Comparison of ENCODE assay signal across 16 cellular contexts in the genomic region with DNA sequence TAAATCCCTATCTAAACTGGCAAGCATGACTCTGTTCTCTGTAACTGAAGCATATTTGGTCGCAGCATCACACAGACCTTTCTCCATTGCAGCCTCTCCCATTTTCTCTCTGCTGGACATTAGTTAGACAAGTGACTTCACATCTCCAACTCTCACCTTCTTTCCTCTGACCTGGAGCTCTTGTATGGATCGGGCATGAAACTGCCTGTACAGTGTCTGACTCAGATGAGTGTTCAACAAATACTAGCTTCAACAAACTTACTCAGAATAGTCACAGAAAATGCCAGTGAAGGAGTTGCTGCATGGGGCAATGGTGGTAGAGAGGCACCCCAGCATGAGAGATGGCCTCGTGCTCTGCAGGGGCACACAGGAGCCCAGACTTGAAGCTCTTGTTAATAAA.
A peak's percentile ranks its signal among the peaks of the same experiment; 100 is the strongest.
DNase-seq lines count a peak whose midpoint lies in the region; ATAC-seq and TF ChIP-seq lines count a peak whose summit lies in the region.
"Had no signal": no experiment of that assay in that cellular context is flagged by ENCODE, and none has a peak within 500 bp of the region (broad histone marks: within the 10 kb centered on the region; RNA-seq: fewer than 3 reads in every experiment).

No MANE protein-coding gene starts in this region.

- H3K27ac ChIP-seq in right atrium auricular region (no peak overlapping the region), heart right ventricle (no peak overlapping the region), endodermal cell (ENCODE audit: low read depth, low read length) (no peak overlapping the region)

- H3K4me1 ChIP-seq in right atrium auricular region (no peaks in the 10 kb centered on the region), heart right ventricle (peaks cover 0 to 17% (median 3%) of the 10 kb centered on the region in 9 donors), endodermal cell (ENCODE audit: control insufficient read depth, insufficient read depth, low read length) (peaks cover 3% of the 10 kb centered on the region)

- no peak overlapping the region for H3K9ac ChIP-seq in endodermal cell (ENCODE audit: extremely low read depth, low read length, poor library complexity, severe bottlenecking)

- DNase-seq in right atrium auricular region (ENCODE audit: low spot score), result peak; percentile 50
- no peak for DNase-seq in heart right ventricle
- DNase-seq in endodermal cell, result peak; percentile 10
- DNase-seq in left lobe of liver (ENCODE audit: low spot score), result peak; percentile 10
- no peak for DNase-seq in Right ventricle myocardium superior
- DNase-seq in type B pancreatic cell (ENCODE audit: extremely low spot score, unreplicated experiment), result no peak
- DNase-seq: C1 segment of cervical spinal cord; Calu3; CD4-positive, alpha-beta memory T cell; COR-L47; DMS53; DMS79 treated with DMSO at 0.1 percent for 48 hours; GF-D8 had no signal

- H3K36me3 ChIP-seq in right atrium auricular region, result no peaks in the 10 kb centered on the region
- H3K36me3 ChIP-seq in heart right ventricle, result no peaks in the 10 kb centered on the region
- no peaks in the 10 kb centered on the region for H3K36me3 ChIP-seq in endodermal cell (ENCODE audit: control insufficient read depth, insufficient read depth, low read length)

- 93 to 95% methylated on average over 3 of the region's 3 CpGs for WGBS in heart right ventricle, 2 donors
- WGBS in endodermal cell (ENCODE audit: insufficient coverage in 1 of 2, insufficient read length in 1 of 2), 2 experiments, result 94 to 100% methylated on average over 2 to 3 of the region's 3 CpGs

- intact Hi-C loops in heart right ventricle (cut with DNase I) (no loop called here), Right ventricle myocardium superior (cut with DNase I) (no loop called here)

- peaks cover 15% of the 10 kb centered on the region for H3K9me3 Mint-ChIP-seq in endodermal cell
- peaks cover 12% of the 10 kb centered on the region for H3K9me3 Mint-ChIP-seq in type B pancreatic cell

- H3K36me3 Mint-ChIP-seq in endodermal cell (ENCODE audit: low read depth) (no peaks in the 10 kb centered on the region), type B pancreatic cell (no peaks in the 10 kb centered on the region)
- H3K36me3 Mint-ChIP-seq: CD4-positive, alpha-beta memory T cell had no signal

- H3K4me1 Mint-ChIP-seq in endodermal cell, result peaks cover 6% of the 10 kb centered on the region
- peaks cover 21% of the 10 kb centered on the region for H3K4me1 Mint-ChIP-seq in type B pancreatic cell (ENCODE audit: unreplicated experiment)
- H3K4me1 Mint-ChIP-seq: CD4-positive, alpha-beta memory T cell had no signal

- H3K4me3 ChIP-seq in right atrium auricular region, result no peak overlapping the region
- no peak overlapping the region for H3K4me3 ChIP-seq in heart right ventricle
- no peak overlapping the region for H3K4me3 ChIP-seq in endodermal cell (ENCODE audit: low read length)
- H3K4me3 ChIP-seq: GM23338 had no signal

- H3K27me3 ChIP-seq in right atrium auricular region (no peaks in the 10 kb centered on the region), heart right ventricle (no peaks in the 10 kb centered on the region), endodermal cell (ENCODE audit: control insufficient read depth, insufficient read depth, low read length, poor library complexity, severe bottlenecking) (no peaks in the 10 kb centered on the region)

- no peak overlapping the region for H3K4me3 Mint-ChIP-seq in endodermal cell
- H3K4me3 Mint-ChIP-seq in type B pancreatic cell, result no peak overlapping the region
- H3K4me3 Mint-ChIP-seq: CD4-positive, alpha-beta memory T cell; GM23338; H9 had no signal

- H3K27ac Mint-ChIP-seq in endodermal cell, result no peak overlapping the region
- no peak overlapping the region for H3K27ac Mint-ChIP-seq in type B pancreatic cell
- H3K27ac Mint-ChIP-seq: GM23338, H9 had no signal

- TF ChIP-seq CTCF in right atrium auricular region (IDR thresholded peaks at IDR 0.05) (no peak), heart right ventricle (IDR thresholded peaks at IDR 0.05) (no peak), endodermal cell (conservative IDR thresholded peaks at IDR 0.05) (no peak), type B pancreatic cell (conservative IDR thresholded peaks at IDR 0.05) (no peak)

- no peak for ATAC-seq in heart right ventricle
- ATAC-seq in left lobe of liver, result no peak
- ATAC-seq in Right ventricle myocardium superior (ENCODE audit: poor library complexity), result no peak
- ATAC-seq: GM23338, HCT116 had no signal

- H3K9me3 ChIP-seq in right atrium auricular region (peaks cover 0 to 8% of the 10 kb centered on the region in 2 donors), heart right ventricle (peaks cover 0 to 27% (median 7%) of the 10 kb centered on the region in 11 donors), endodermal cell (ENCODE audit: control insufficient read depth, low read length) (peaks cover 18% of the 10 kb centered on the region)

- H3K27me3 Mint-ChIP-seq in endodermal cell (ENCODE audit: insufficient read depth) (peaks cover 14% of the 10 kb centered on the region), type B pancreatic cell (peaks cover 10% of the 10 kb centered on the region)
- H3K27me3 Mint-ChIP-seq: CD4-positive, alpha-beta memory T cell had no signal

Comparison
In these comparisons a context has a peak if more than half of its experiments do, and no peak if none do; other contexts are left out.
1. DNase-seq: peak in right atrium auricular region (single experiment), endodermal cell (single experiment) and left lobe of liver (single experiment); none in heart right ventricle (0 of 2), Right ventricle myocardium superior (single experiment) and type B pancreatic cell (single experiment).